ENCODE assay signal across 1 cellular context in genomic region chr7:117828831-117829230, GRCh38.
TF ChIP-seq lines count a peak whose summit lies in the region.

No MANE protein-coding gene starts in this region.

TF ChIP-seq in IMR-90, 13 proteins besides CTCF, POLR2A, EP300 and RAD21:
- TF ChIP-seq CEBPB (IDR thresholded peaks at IDR 0.05; ENCODE audit: low read depth, low read length), result no peak
- TF ChIP-seq ELK1 (IDR thresholded peaks at IDR 0.05; ENCODE audit: borderline replicate concordance, low read depth, low read length), result no peak
- TF ChIP-seq MAZ (IDR thresholded peaks at IDR 0.05; ENCODE audit: borderline replicate concordance, low read depth, low read length), result no peak
- TF ChIP-seq BHLHE40 (IDR thresholded peaks at IDR 0.05; ENCODE audit: low read depth, low read length), result no peak
- TF ChIP-seq RCOR1 (IDR thresholded peaks at IDR 0.05; ENCODE audit: insufficient replicate concordance, low read length), result no peak
- no peak for TF ChIP-seq MXI1 (IDR thresholded peaks at IDR 0.05; ENCODE audit: borderline replicate concordance, low read depth, low read length)
- TF ChIP-seq CHD1 (IDR thresholded peaks at IDR 0.05; ENCODE audit: low read depth, low read length), result no peak
- TF ChIP-seq USF2 (IDR thresholded peaks at IDR 0.05; ENCODE audit: low read depth, low read length), result no peak
- no peak for TF ChIP-seq SMC3 (IDR thresholded peaks at IDR 0.05; ENCODE audit: low read depth, low read length)
- no peak for TF ChIP-seq NFE2L2 (IDR thresholded peaks at IDR 0.05; ENCODE audit: low read depth, low read length)
- no peak for TF ChIP-seq FOS (IDR thresholded peaks at IDR 0.05; ENCODE audit: low read depth, low read length)
- TF ChIP-seq RFX5 (IDR thresholded peaks at IDR 0.05; ENCODE audit: low read depth, low read length), result no peak
- TF ChIP-seq MAFK (IDR thresholded peaks at IDR 0.05; ENCODE audit: low read depth, low read length), result no peak
